Comparison of ENCODE assay signal across 8 cellular contexts in the genomic region with DNA sequence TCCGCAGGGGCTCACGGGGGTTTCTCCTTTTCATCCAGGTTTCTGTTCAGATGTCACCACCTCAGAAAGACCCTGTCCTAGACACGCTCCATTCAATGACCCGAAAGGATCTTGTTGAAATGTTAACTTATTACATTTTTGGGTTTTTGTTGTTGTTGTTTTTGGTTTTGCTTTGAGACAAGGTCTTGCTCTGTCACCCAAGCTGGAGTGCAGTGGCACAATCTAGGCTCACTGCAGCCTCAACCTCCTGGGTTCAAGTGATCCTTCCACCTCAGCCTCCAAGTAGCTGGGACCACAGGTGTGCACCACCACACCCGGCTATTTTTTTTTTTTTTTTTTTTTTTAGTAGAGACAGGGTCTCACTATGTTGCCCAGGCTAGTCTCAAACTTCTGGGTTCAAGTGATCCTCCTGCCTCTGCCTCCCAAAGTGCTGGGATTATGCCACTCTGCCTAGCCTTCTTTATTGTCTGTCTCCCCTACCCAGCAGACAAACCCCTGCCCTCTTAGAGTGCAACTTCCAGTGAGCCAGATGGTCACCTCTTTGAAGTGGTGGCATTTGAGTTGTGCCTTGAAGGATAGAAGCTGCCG. TPM values are rescaled to one million over a fixed set of nuclear protein-coding genes. Genes with fewer than 3 reads are reported as not detected.
DNase-seq lines count a peak whose midpoint lies in the region; ATAC-seq and TF ChIP-seq lines count a peak whose summit lies in the region.
"Not testable (repeated sequence)": the region's sequence is repeated elsewhere in the genome, so short reads cannot be mapped to it uniquely, and the experiment has no call there.

No MANE protein-coding gene starts in this region.

- H3K9me3 Mint-ChIP-seq in Calu3 (ENCODE audit: low read depth, unreplicated experiment); progenitor cell of endocrine pancreas (ENCODE audit: low read depth): not testable (repeated sequence)

- H3K4me1 Mint-ChIP-seq in Calu3 (ENCODE audit: low read depth, unreplicated experiment) (peaks cover 63% of the 10 kb centered on the region), T-helper 17 cell (peaks cover 11% of the 10 kb centered on the region)
- H3K4me1 Mint-ChIP-seq in progenitor cell of endocrine pancreas (ENCODE audit: low read depth), result not testable (repeated sequence)

- not testable (repeated sequence) for TF ChIP-seq POLR2A in breast epithelium (IDR thresholded peaks at IDR 0.05)

- not testable (repeated sequence) for H3K9me2 ChIP-seq in Loucy (replicated peaks; ENCODE audit: low read depth, low read length)

- H3K4me3 ChIP-seq in Loucy (ENCODE audit: low read length, poor library complexity, severe bottlenecking) (peak overlapping the region; percentile 31), breast epithelium (peak overlapping the region in 2 of 3 donors; percentile 5 to 32), fibroblast of villous mesenchyme (ENCODE audit: low read depth, low read length) (peak overlapping the region; percentile 25), thoracic aorta (peak overlapping the region; percentile 45)

- H3K36me3 Mint-ChIP-seq in Calu3 (ENCODE audit: insufficient read depth, unreplicated experiment); T-helper 17 cell (ENCODE audit: low read depth); progenitor cell of endocrine pancreas (ENCODE audit: insufficient read depth): not testable (repeated sequence)

- not testable (repeated sequence) for H3K79me2 ChIP-seq in Loucy (ENCODE audit: insufficient read depth, low read length)

- intact Hi-C loops in Calu3 (cut with micrococcal nuclease; ENCODE audit: unreplicated experiment), result loop anchor here (1.0 to 5.0 kb wide), 8 partner anchors 31 to 317 kb away; partner anchors contain the start of genes B4GALT5 and SLC9A8
- intact Hi-C loops in breast epithelium (cut with DNase I; ENCODE audit: low total_unique reads), result not testable (repeated sequence)

- ATAC-seq in T-helper 17 cell; thoracic aorta (ENCODE audit: insufficient number of reproducible peaks, low FRiP score, low read depth): not testable (repeated sequence)

- CTCF ChIA-PET in Calu3 (lab: Charles Lee), result interaction anchor here (0.6 to 2.1 kb wide), 11 partner anchors 70 to 305 kb away, joined by 3 to 25 read pairs (median 4); no protein-coding TSS in a partner anchor

- peak overlapping the region; percentile 75; the same call in 1 of the 2 replicates for H2AFZ ChIP-seq in Loucy (ENCODE audit: low read length)

- not testable (repeated sequence) for DNase-seq in Calu3; T-helper 17 cell; breast epithelium (ENCODE audit: low spot score in 2 of 2); fibroblast of villous mesenchyme (ENCODE audit: low read depth); progenitor cell of endocrine pancreas (ENCODE audit: low spot score, unreplicated experiment); thoracic aorta (ENCODE audit: low spot score)
- peak; percentile 27 for DNase-seq in medulla oblongata (ENCODE audit: extremely low spot score)

- not testable (repeated sequence) for H3K27me3 ChIP-seq in Loucy (ENCODE audit: insufficient read depth, low read length, poor library complexity, severe bottlenecking); breast epithelium; thoracic aorta (replicated peaks; ENCODE audit: insufficient read depth)

- TF ChIP-seq CTCF in Calu3 (IDR thresholded peaks at IDR 0.05; ENCODE audit: unreplicated experiment); Loucy (conservative IDR thresholded peaks at IDR 0.05; ENCODE audit: low read length); breast epithelium (IDR thresholded peaks at IDR 0.05); fibroblast of villous mesenchyme (IDR thresholded peaks at IDR 0.05; ENCODE audit: insufficient read depth, low read depth, low read length); progenitor cell of endocrine pancreas (IDR thresholded peaks at IDR 0.05; ENCODE audit: unreplicated experiment); thoracic aorta (IDR thresholded peaks at IDR 0.05): not testable (repeated sequence)

- H3K27ac ChIP-seq in breast epithelium, thoracic aorta: not testable (repeated sequence)

- peak overlapping the region; percentile 52 for H3K4me2 ChIP-seq in Loucy (ENCODE audit: low read depth, low read length, poor library complexity, severe bottlenecking)

- H3F3A ChIP-seq in Loucy (ENCODE audit: low read depth), result not testable (repeated sequence)

- not testable (repeated sequence) for H3K4me1 ChIP-seq in Loucy (ENCODE audit: insufficient read depth, low read length, poor library complexity, severe bottlenecking); breast epithelium
- peaks cover 7 to 37% of the 10 kb centered on the region in 2 donors for H3K4me1 ChIP-seq in thoracic aorta (ENCODE audit: control insufficient read depth in 1 of 2, low read depth in 2 of 2)

- not testable (repeated sequence) for H3K36me3 ChIP-seq in Loucy (ENCODE audit: insufficient read depth, low read length); breast epithelium; thoracic aorta

- not testable (repeated sequence) for H3K9ac ChIP-seq in Loucy (ENCODE audit: low read depth, low read length, poor library complexity, severe bottlenecking)

- not testable (repeated sequence) for H4K20me1 ChIP-seq in Loucy (ENCODE audit: insufficient read depth, low read length, poor library complexity, severe bottlenecking)

- not testable (repeated sequence) for H3K9me3 ChIP-seq in Loucy (ENCODE audit: insufficient read depth, low read depth, low read length); T-helper 17 cell (ENCODE audit: control insufficient read depth, low read length, poor library complexity, severe bottlenecking); breast epithelium; thoracic aorta

- peak overlapping the region; percentile 67 for H3K4me3 Mint-ChIP-seq in Calu3 (ENCODE audit: low read depth, unreplicated experiment)
- peak overlapping the region; percentile 12 for H3K4me3 Mint-ChIP-seq in T-helper 17 cell
- H3K4me3 Mint-ChIP-seq in progenitor cell of endocrine pancreas (ENCODE audit: low read depth), result not testable (repeated sequence)

- H3K27ac Mint-ChIP-seq in Calu3 (ENCODE audit: unreplicated experiment) (peak overlapping the region; percentile 67), progenitor cell of endocrine pancreas (peak overlapping the region; percentile 45)
- not testable (repeated sequence) for H3K27ac Mint-ChIP-seq in T-helper 17 cell

- peaks cover 11% of the 10 kb centered on the region for H3K27me3 Mint-ChIP-seq in Calu3 (ENCODE audit: unreplicated experiment)
- H3K27me3 Mint-ChIP-seq in T-helper 17 cell, result not testable (repeated sequence)
- peaks cover 11% of the 10 kb centered on the region for H3K27me3 Mint-ChIP-seq in progenitor cell of endocrine pancreas

- BruUV-seq in Calu3 (replicated peaks; lab: Mats Ljungman, UMichigan), result not testable (repeated sequence)

RNA-seq across cellular contexts. Expression of gene PTGIS, which starts 43.7 kb away (rescaled TPM):
- 0.26 and 0.29 TPM in 2 replicates for total RNA-seq in Calu3 (2022)
- not detected for total RNA-seq in T-helper 17 cell
- 10 to 100 TPM; 38.7 to 41.7 (median 41.0) TPM for total RNA-seq in breast epithelium
- total RNA-seq in fibroblast of villous mesenchyme, result 2.2 and 6.1 TPM in 2 replicates
- 18.4 and 19.3 TPM in 2 replicates for total RNA-seq in progenitor cell of endocrine pancreas
- 100 to 1,000 TPM; 397 to 465 TPM for total RNA-seq in thoracic aorta

Comparison
In these comparisons a context has a peak if more than half of its experiments do, and no peak if none do; other contexts are left out.
1. RNA of gene PTGIS, which starts 43.7 kb away (total RNA-seq): 397 to 465 TPM in thoracic aorta; 38.7 to 41.7 TPM in breast epithelium, 18.4 to 19.3 TPM in progenitor cell of endocrine pancreas, 2.2 to 6.1 TPM in fibroblast of villous mesenchyme, 0.26 to 0.29 TPM in Calu3 and not detected in T-helper 17 cell; every median in the first group is over 4 times any median in the second.
2. Peak in every context shown above with its lines, with median percentiles within 50 percentile points of each other: H3K4me3 ChIP-seq.